In genomic region chr3:50624634-50625033, GRCh38 we compare ENCODE assay signal across 9 cellular contexts. TPM values are rescaled to one million over a fixed set of nuclear protein-coding genes. Genes with fewer than 3 reads are reported as not detected.
DNase-seq lines count a peak whose midpoint lies in the region; ATAC-seq and TF ChIP-seq lines count a peak whose summit lies in the region.
"Had no signal": no experiment of that assay in that cellular context is flagged by ENCODE, and none has a peak within 500 bp of the region (broad histone marks: within the 10 kb centered on the region; RNA-seq: fewer than 3 reads in every experiment).

No MANE protein-coding gene starts in this region.

- H3K4me3 ChIP-seq in left ventricle myocardium inferior: peak overlapping the region; percentile 32
- no peak overlapping the region for H3K4me3 ChIP-seq in MM.1S (ENCODE audit: low read length)
- no peak overlapping the region for H3K4me3 ChIP-seq in vagina

- no peaks in the 10 kb centered on the region for H3K27me3 Mint-ChIP-seq in activated CD4-positive, alpha-beta memory T cell treated with anti-CD3 and anti-CD28 coated beads, Interleukin-2, amount 10 ng/mL, durations not matched to agents 7 days and 5 days
- H3K27me3 Mint-ChIP-seq in type B pancreatic cell: no peaks in the 10 kb centered on the region

- no peak overlapping the region for H3K4me2 ChIP-seq in MM.1S (ENCODE audit: low read depth, low read length)

- H3K27ac ChIP-seq in left ventricle myocardium inferior (replicated peaks): peak overlapping the region; percentile 98
- no peak overlapping the region for H3K27ac ChIP-seq in MM.1S (ENCODE audit: low read length)
- no peak overlapping the region for H3K27ac ChIP-seq in vagina

- H3K4me1 Mint-ChIP-seq in activated CD4-positive, alpha-beta memory T cell treated with anti-CD3 and anti-CD28 coated beads, Interleukin-2, amount 10 ng/mL, durations not matched to agents 7 days and 5 days: peaks cover 95% of the 10 kb centered on the region
- H3K4me1 Mint-ChIP-seq in type B pancreatic cell (ENCODE audit: unreplicated experiment): peaks cover 26% of the 10 kb centered on the region

- CTCF ChIA-PET in activated CD4-positive, alpha-beta memory T cell treated with anti-CD3 and anti-CD28 coated beads, Interleukin-2, amount 10 ng/mL, durations not matched to agents 7 days and 5 days (lab: Charles Lee): interaction anchor here (1.5 kb wide), 1 partner anchor 51 kb away, joined by 3 read pairs; no protein-coding TSS in a partner anchor

- intact Hi-C loops in left ventricle myocardium inferior (cut with micrococcal nuclease): no loop called here
- intact Hi-C loops in left cardiac atrium (cut with DNase I): no loop called here
- intact Hi-C loops in vagina (cut with DNase I): no loop called here

- H3K9me2 ChIP-seq in MM.1S (replicated peaks; ENCODE audit: insufficient read depth, low read length): no peaks in the 10 kb centered on the region

- no peak for TF ChIP-seq CTCF in left ventricle myocardium inferior (IDR thresholded peaks at IDR 0.05; ENCODE audit: borderline replicate concordance)
- no peak for TF ChIP-seq CTCF in type B pancreatic cell (conservative IDR thresholded peaks at IDR 0.05)
- no peak for TF ChIP-seq CTCF in MM.1S (IDR thresholded peaks at IDR 0.05; ENCODE audit: low read length)
- TF ChIP-seq CTCF in vagina (IDR thresholded peaks at IDR 0.05): no peak

- H3K4me1 ChIP-seq in left ventricle myocardium inferior (peaks cover 100% of the 10 kb centered on the region), MM.1S (ENCODE audit: low read length) (peaks cover 21% of the 10 kb centered on the region), vagina (peaks cover 72% of the 10 kb centered on the region)

- no peaks in the 10 kb centered on the region for H3K9me3 Mint-ChIP-seq in activated CD4-positive, alpha-beta memory T cell treated with anti-CD3 and anti-CD28 coated beads, Interleukin-2, amount 10 ng/mL, durations not matched to agents 7 days and 5 days
- H3K9me3 Mint-ChIP-seq in type B pancreatic cell: no peaks in the 10 kb centered on the region

- H3K27ac Mint-ChIP-seq in activated CD4-positive, alpha-beta memory T cell treated with anti-CD3 and anti-CD28 coated beads, Interleukin-2, amount 10 ng/mL, durations not matched to agents 7 days and 5 days: peak overlapping the region; percentile 92
- peak overlapping the region; percentile 71 for H3K27ac Mint-ChIP-seq in type B pancreatic cell

- no peak for ATAC-seq in left cardiac atrium

- H4K20me1 ChIP-seq in MM.1S (ENCODE audit: insufficient read depth, low read length): no peaks in the 10 kb centered on the region

- H3K4me3 Mint-ChIP-seq in activated CD4-positive, alpha-beta memory T cell treated with anti-CD3 and anti-CD28 coated beads, Interleukin-2, amount 10 ng/mL, durations not matched to agents 7 days and 5 days: peak overlapping the region; percentile 62
- no peak overlapping the region for H3K4me3 Mint-ChIP-seq in type B pancreatic cell

- peaks cover 78% of the 10 kb centered on the region for H3K36me3 Mint-ChIP-seq in activated CD4-positive, alpha-beta memory T cell treated with anti-CD3 and anti-CD28 coated beads, Interleukin-2, amount 10 ng/mL, durations not matched to agents 7 days and 5 days (ENCODE audit: low read depth)
- H3K36me3 Mint-ChIP-seq in type B pancreatic cell: peaks cover 6% of the 10 kb centered on the region

- no peaks in the 10 kb centered on the region for H3K27me3 ChIP-seq in left ventricle myocardium inferior (ENCODE audit: low read depth)
- no peaks in the 10 kb centered on the region for H3K27me3 ChIP-seq in MM.1S (replicated peaks; ENCODE audit: insufficient read depth, low read length)
- H3K27me3 ChIP-seq in vagina: no peaks in the 10 kb centered on the region

- H3K9me3 ChIP-seq in left ventricle myocardium inferior (replicated peaks) (no peaks in the 10 kb centered on the region), MM.1S (replicated peaks; ENCODE audit: insufficient read depth, low read length) (no peaks in the 10 kb centered on the region), vagina (no peaks in the 10 kb centered on the region)

- POLR2A ChIA-PET in activated CD4-positive, alpha-beta memory T cell treated with anti-CD3 and anti-CD28 coated beads, Interleukin-2, amount 10 ng/mL, durations not matched to agents 7 days and 5 days (lab: Charles Lee): interaction anchor here (0.8 to 34.1 kb wide), 11 partner anchors 9 to 760 kb away, joined by 3 to 4963 read pairs (median 7); partner anchors contain the start of genes C3orf18, CISH, HEMK1 and MANF

- no peaks in the 10 kb centered on the region for H3F3A ChIP-seq in MM.1S (ENCODE audit: insufficient read depth, low read length)

- H2AFZ ChIP-seq in MM.1S (ENCODE audit: low read length): no peak overlapping the region

- H3K9ac ChIP-seq in MM.1S (ENCODE audit: low read length): no peak overlapping the region

- no peak for TF ChIP-seq POLR2A in vagina (IDR thresholded peaks at IDR 0.05)

- H3K36me3 ChIP-seq in left ventricle myocardium inferior (peaks cover 3% of the 10 kb centered on the region), MM.1S (replicated peaks; ENCODE audit: insufficient read depth, low read length) (no peaks in the 10 kb centered on the region), vagina (no peaks in the 10 kb centered on the region)

- peaks cover 22% of the 10 kb centered on the region; the same call in 1 of the 2 replicates for H3K79me2 ChIP-seq in MM.1S (ENCODE audit: low read length)

- no peak for DNase-seq in left ventricle myocardium inferior
- DNase-seq in left cardiac atrium: no peak
- no peak for DNase-seq in activated CD4-positive, alpha-beta memory T cell treated with anti-CD3 and anti-CD28 coated beads, Interleukin-2, amount 10 ng/mL, durations not matched to agents 7 days and 5 days
- peak; percentile 38 for DNase-seq in kidney glomerular epithelial cell (lab: John Stamatoyannopoulos, UW)
- no peak for DNase-seq in type B pancreatic cell (ENCODE audit: extremely low spot score, unreplicated experiment)
- no peak for DNase-seq in NCI-H2171 treated with DMSO at 0.1 percent for 48 hours (lab: John Stamatoyannopoulos, UW)
- no peak for DNase-seq in MM.1S
- no peak for DNase-seq in vagina (ENCODE audit: extremely low spot score in 2 of 2)
- DNase-seq: Karpas-422 had no signal

RNA-seq across cellular contexts. Expression of gene MAPKAPK3, which starts 7.7 kb away (rescaled TPM):
- 359 TPM for total RNA-seq in left ventricle myocardium inferior
- total RNA-seq in left cardiac atrium: 100 to 1,000 TPM; 170 to 177 TPM
- 100 to 1,000 TPM; 146 to 157 TPM for total RNA-seq in activated CD4-positive, alpha-beta memory T cell treated with anti-CD3 and anti-CD28 coated beads, Interleukin-2, amount 10 ng/mL, durations not matched to agents 7 days and 5 days
- 40.3 and 47.0 TPM in 2 replicates for total RNA-seq in type B pancreatic cell (ENCODE audit: low replicate concordance)
- 38.1 TPM for total RNA-seq in vagina

RNA-seq across cellular contexts. Expression of gene CISH, which starts 13.1 kb away (rescaled TPM):
- total RNA-seq in left ventricle myocardium inferior (16.6 TPM), left cardiac atrium (10 to 100 TPM in 1 of 2 donors, 1 to 10 TPM in 1; 10.0 to 41.9 TPM), type B pancreatic cell (ENCODE audit: low replicate concordance) (4.1 and 7.0 TPM in 2 replicates), vagina (21.9 TPM)
- total RNA-seq in activated CD4-positive, alpha-beta memory T cell treated with anti-CD3 and anti-CD28 coated beads, Interleukin-2, amount 10 ng/mL, durations not matched to agents 7 days and 5 days: 100 to 1,000 TPM; 328 to 335 TPM

RNA-seq across cellular contexts. Expression of gene DOCK3, which starts 50.1 kb away (rescaled TPM):
- total RNA-seq in left ventricle myocardium inferior: 3.9 TPM
- total RNA-seq in left cardiac atrium: 1 to 10 TPM; 2.8 to 3.8 TPM
- total RNA-seq in activated CD4-positive, alpha-beta memory T cell treated with anti-CD3 and anti-CD28 coated beads, Interleukin-2, amount 10 ng/mL, durations not matched to agents 7 days and 5 days: 1 to 10 TPM; 1.6 to 1.7 TPM
- total RNA-seq in type B pancreatic cell (ENCODE audit: low replicate concordance): 5.9 and 15.4 TPM in 2 replicates
- total RNA-seq in vagina: 0.98 TPM

RNA-seq across cellular contexts. Expression of gene HEMK1, which starts 55.3 kb away (rescaled TPM):
- total RNA-seq in left ventricle myocardium inferior: 16.1 TPM
- total RNA-seq in left cardiac atrium: 10 to 100 TPM; 11.8 to 19.7 TPM
- total RNA-seq in activated CD4-positive, alpha-beta memory T cell treated with anti-CD3 and anti-CD28 coated beads, Interleukin-2, amount 10 ng/mL, durations not matched to agents 7 days and 5 days: 10 to 100 TPM; 49.6 to 50.1 TPM
- total RNA-seq in type B pancreatic cell (ENCODE audit: low replicate concordance): 20.2 and 29.9 TPM in 2 replicates
- total RNA-seq in vagina: 3.4 TPM

RNA-seq across cellular contexts. Expression of gene C3orf18, which starts 57.1 kb away (rescaled TPM):
- total RNA-seq in left ventricle myocardium inferior (57.2 TPM), left cardiac atrium (10 to 100 TPM; 29.7 to 32.3 TPM), type B pancreatic cell (ENCODE audit: low replicate concordance) (1.9 and 11.9 TPM in 2 replicates), vagina (10.8 TPM)
- total RNA-seq in activated CD4-positive, alpha-beta memory T cell treated with anti-CD3 and anti-CD28 coated beads, Interleukin-2, amount 10 ng/mL, durations not matched to agents 7 days and 5 days: 10 to 100 TPM; 14.6 to 17.5 TPM

Comparison
In these comparisons a context has a peak if more than half of its experiments do, and no peak if none do; other contexts are left out.
1. RNA of gene CISH, which starts 13.1 kb away (total RNA-seq): 328 to 335 TPM in activated CD4-positive, alpha-beta memory T cell treated with anti-CD3 and anti-CD28 coated beads, Interleukin-2, amount 10 ng/mL, durations not matched to agents 7 days and 5 days; 10.0 to 41.9 TPM in left cardiac atrium, 21.9 TPM in vagina (single experiment), 16.6 TPM in left ventricle myocardium inferior (single experiment) and 4.1 to 7.0 TPM in type B pancreatic cell; every median in the first group is over 4 times any median in the second.